Comparison of ENCODE assay signal across 3 cellular contexts in the genomic region with DNA sequence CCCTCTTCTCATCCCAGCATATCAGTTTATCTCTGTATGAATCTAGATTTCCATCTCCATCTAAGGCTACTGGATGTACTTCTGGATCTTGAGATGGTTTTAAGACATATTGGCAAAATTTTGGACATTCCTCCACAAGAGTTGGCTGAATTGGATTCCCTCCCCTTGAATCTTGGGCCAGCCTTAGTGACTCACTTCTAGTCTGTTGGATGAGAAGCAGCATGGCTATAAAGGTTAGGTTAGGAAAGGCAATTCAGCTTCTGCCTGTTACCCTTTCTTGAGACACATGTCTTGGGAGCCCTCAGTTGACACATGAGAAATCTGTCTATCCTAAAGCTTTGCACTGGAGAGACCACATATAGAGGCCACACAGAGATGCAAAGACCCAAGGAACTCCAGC.
"Had no signal": no experiment of that assay in that cellular context is flagged by ENCODE, and none has a peak within 500 bp of the region (broad histone marks: within the 10 kb centered on the region; RNA-seq: fewer than 3 reads in every experiment).

No MANE protein-coding gene starts in this region.

- H3K4me3 ChIP-seq: GM12878 had no signal

- DNase-seq: GDM1, GF-D8 had no signal

- ATAC-seq: GM12878 had no signal
